7 cellular contexts compared by ENCODE assay signal in the genomic region with DNA sequence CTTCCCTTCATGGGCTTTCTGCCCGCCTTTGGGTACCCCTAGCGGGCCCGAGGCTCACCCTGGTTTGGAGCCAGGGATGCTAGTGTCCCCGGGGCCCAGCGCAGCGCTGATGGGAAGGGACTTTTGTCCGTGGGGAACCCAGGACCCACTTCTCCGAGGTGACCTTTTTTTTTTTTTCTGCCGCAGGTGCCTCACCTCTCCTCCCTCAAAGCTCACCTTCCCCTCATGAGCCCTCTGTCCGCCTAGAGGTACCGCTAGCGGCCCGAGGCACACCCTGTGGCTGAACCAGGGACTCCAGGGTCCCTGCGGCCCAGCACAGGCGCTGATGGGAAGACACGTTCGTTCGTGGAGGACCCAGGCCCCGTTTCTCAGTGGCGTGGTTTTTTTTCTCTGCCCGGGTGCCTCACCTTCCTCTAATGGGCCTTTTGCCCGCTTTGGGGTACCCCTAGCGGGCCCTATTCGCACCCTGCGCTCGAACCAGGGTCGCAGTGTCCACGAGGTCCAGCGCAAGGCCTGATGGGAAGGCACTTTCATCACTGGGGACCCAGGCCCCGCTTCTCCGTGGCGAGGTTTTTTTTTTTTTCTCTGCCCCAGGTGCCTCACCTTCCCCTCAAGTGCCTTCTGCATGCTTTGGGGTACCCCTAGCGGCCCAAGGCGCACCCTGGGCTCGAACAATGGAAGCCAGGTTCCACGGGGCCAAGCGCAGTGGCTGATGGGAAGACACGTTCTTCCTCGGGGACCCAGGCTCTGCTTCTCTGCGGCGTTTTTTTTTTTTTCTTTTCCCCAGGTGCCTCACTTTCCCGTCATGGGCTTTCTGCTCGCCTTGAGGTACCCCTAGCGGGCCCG.
DNase-seq lines count a peak whose midpoint lies in the region; ATAC-seq, FAIRE-seq and TF ChIP-seq lines count a peak whose summit lies in the region.
"Not testable (repeated sequence)": the region's sequence is repeated elsewhere in the genome, so short reads cannot be mapped to it uniquely, and the experiment has no call there.

No MANE protein-coding gene starts in this region.

- not testable (repeated sequence) for BruUV-seq in K562 (replicated peaks; lab: Mats Ljungman, UMichigan)

- TF ChIP-seq CTCF in K562 (IDR thresholded peaks at IDR 0.05 in 2 of 3, conservative IDR thresholded peaks at IDR 0.05 in 1 of 3; ENCODE audit: insufficient read depth in 2 of 3, low read depth in 1 of 3, low read length in 3 of 3); gastroesophageal sphincter (IDR thresholded peaks at IDR 0.05); lung (IDR thresholded peaks at IDR 0.05; ENCODE audit: control extremely low read depth, extremely low read depth); suprapubic skin (IDR thresholded peaks at IDR 0.05): not testable (repeated sequence)

- peak; percentile 41 for DNase-seq in RPMI8226
- not testable (repeated sequence) for DNase-seq in K562 (ENCODE audit: extremely low read depth in 1 of 4, low spot score in 3 of 4); lung (ENCODE audit: low spot score)
- peak in 2 of 3 donors; percentile 46 to 50 for DNase-seq in right cardiac atrium
- peak; percentile 81 for DNase-seq in posterior vena cava (ENCODE audit: low spot score)
- peak; percentile 68 to 76 for DNase-seq in suprapubic skin (ENCODE audit: low spot score in 2 of 2)

- H2AFZ ChIP-seq in K562 (ENCODE audit: low read depth, low read length), result not testable (repeated sequence)

- ATAC-seq in K562 (peak; percentile 79), gastroesophageal sphincter (peak; percentile 10), right cardiac atrium (peak; percentile 62 to 72), lung (ENCODE audit: insufficient read depth, low FRiP score) (peak; percentile 27)

- not testable (repeated sequence) for FAIRE-seq in K562 (lab: Jason Lieb, UNC)

- H3K4me1 ChIP-seq in K562 (replicated peaks in 1 of 2; ENCODE audit: control insufficient read depth in 2 of 2, insufficient read depth in 2 of 2, low read length in 2 of 2); gastroesophageal sphincter; right cardiac atrium (ENCODE audit: control insufficient read depth, insufficient read depth, low read length); lung (ENCODE audit: control insufficient read depth in 2 of 2, insufficient read depth in 2 of 2, low read length in 2 of 2); suprapubic skin: not testable (repeated sequence)

- H3K27ac ChIP-seq in K562 (ENCODE audit: extremely low read depth, low read depth, low read length); gastroesophageal sphincter; right cardiac atrium (ENCODE audit: low read length); lung (ENCODE audit: low read depth in 1 of 2, low read length in 1 of 2); suprapubic skin: not testable (repeated sequence)

- not testable (repeated sequence) for H4K20me1 ChIP-seq in K562 (replicated peaks; ENCODE audit: control insufficient read depth, insufficient read depth, low read length)

- in situ Hi-C loops in K562 (cut with MboI), result not testable (repeated sequence)

- not testable (repeated sequence) for TF ChIP-seq POLR2A in K562 (conservative IDR thresholded peaks at IDR 0.05); gastroesophageal sphincter (IDR thresholded peaks at IDR 0.05); suprapubic skin (IDR thresholded peaks at IDR 0.05)

- not testable (repeated sequence) for TF ChIP-seq RAD21 in K562 (CRISPR knock-in tag; conservative IDR thresholded peaks at IDR 0.05 in 1 of 2, IDR thresholded peaks at IDR 0.05 in 1 of 2)

- not testable (repeated sequence) for H3K9ac ChIP-seq in K562 (ENCODE audit: insufficient read depth in 1 of 2, low read depth in 2 of 2, low read length in 2 of 2)

- TF ChIP-seq EP300 in K562 (IDR thresholded peaks at IDR 0.05; ENCODE audit: low read length); gastroesophageal sphincter (IDR thresholded peaks at IDR 0.05); suprapubic skin (IDR thresholded peaks at IDR 0.05): not testable (repeated sequence)

- not testable (repeated sequence) for H3K9me3 ChIP-seq in K562 (replicated peaks; ENCODE audit: control insufficient read depth, insufficient read depth, low read depth, low read length); right cardiac atrium (ENCODE audit: control insufficient read depth, low read length); lung (ENCODE audit: control insufficient read depth in 2 of 2, insufficient read depth in 1 of 2, low read length in 1 of 2); suprapubic skin
- H3K9me3 ChIP-seq in gastroesophageal sphincter, result peaks cover 0 to 30% (median 0%) of the 10 kb centered on the region in 3 donors

- CTCF ChIA-PET in K562 (lab: Yijun Ruan, JAX; ENCODE audit: low intra/inter-chr PET ratio), result not testable (repeated sequence)

- not testable (repeated sequence) for H3K36me3 ChIP-seq in K562 (ENCODE audit: control insufficient read depth, insufficient read depth, low read length); gastroesophageal sphincter; lung (ENCODE audit: control insufficient read depth in 2 of 2, insufficient read depth in 2 of 2, low read length in 2 of 2); suprapubic skin

- H3K4me2 ChIP-seq in K562 (ENCODE audit: insufficient read depth, low read length), result 0 out of 2 replicates have a peak overlapping the region, but pooled peaks have one; percentile 6

- H3K9me1 ChIP-seq in K562 (ENCODE audit: control insufficient read depth, insufficient read depth, low read length), result not testable (repeated sequence)

- 9% methylated on average over 34 of the region's 45 CpGs for WGBS in K562 (ENCODE audit: insufficient coverage, low coverage, missing lambda C conversion rate)
- 53 to 66% methylated on average over 18 to 21 of the region's 45 CpGs for WGBS in gastroesophageal sphincter (ENCODE audit: low coverage in 1 of 2), 2 donors
- 73% methylated on average over 45 of the region's 45 CpGs for WGBS in right cardiac atrium
- 74 to 76% methylated on average over 45 of the region's 45 CpGs for WGBS in lung, 2 donors
- WGBS in suprapubic skin, result 77% methylated on average over 43 of the region's 45 CpGs

- POLR2A ChIA-PET in K562 (lab: Yijun Ruan, JAX), result not testable (repeated sequence)

- not testable (repeated sequence) for H3K79me2 ChIP-seq in K562 (ENCODE audit: control insufficient read depth, insufficient read depth, low read length)

- not testable (repeated sequence) for H3K27me3 ChIP-seq in K562 (ENCODE audit: control insufficient read depth in 2 of 2, insufficient read depth in 2 of 2, low read length in 2 of 2); gastroesophageal sphincter; right cardiac atrium (ENCODE audit: control insufficient read depth, insufficient read depth); lung (ENCODE audit: control insufficient read depth, insufficient read depth); suprapubic skin

- intact Hi-C loops in K562 (cut with micrococcal nuclease); right cardiac atrium (cut with DNase I); posterior vena cava (cut with DNase I): not testable (repeated sequence)

- H3K4me3 ChIP-seq in K562; gastroesophageal sphincter; right cardiac atrium (ENCODE audit: low read length); lung; suprapubic skin: not testable (repeated sequence)

TF ChIP-seq in K562, 482 proteins besides CTCF, POLR2A, EP300 and RAD21:
- TF ChIP-seq POLR2G (IDR thresholded peaks at IDR 0.05; ENCODE audit: low read depth, low read length) (0 out of 2 replicates have a peak, but pooled peaks have one; percentile 23), L3MBTL2 (IDR thresholded peaks at IDR 0.05) (0 out of 2 replicates have a peak, but pooled peaks have one; percentile 13)

Comparison
In these comparisons a context has a peak if more than half of its experiments do, and no peak if none do; other contexts are left out.
1. ATAC-seq: peak in every context shown above with its lines; median percentile 79 in K562; 67 in right cardiac atrium; 27 in lung; 10 in gastroesophageal sphincter.